9 cellular contexts compared by ENCODE assay signal in genomic region chr3:192727032-192727847, GRCh38. TPM values are rescaled to one million over a fixed set of nuclear protein-coding genes. Genes with fewer than 3 reads are reported as not detected.
A peak's percentile ranks its signal among the peaks of the same experiment; 100 is the strongest.
DNase-seq lines count a peak whose midpoint lies in the region; ATAC-seq and TF ChIP-seq lines count a peak whose summit lies in the region.
"Had no signal": no experiment of that assay in that cellular context is flagged by ENCODE, and none has a peak within 500 bp of the region (broad histone marks: within the 10 kb centered on the region; RNA-seq: fewer than 3 reads in every experiment).

Gene FGF12, minus strand, starts transcription at chr3:192727541.

- WGBS in ovary, 3 donors = 1 to 2% (median 2%) methylated on average over 35 to 36 of the region's 36 CpGs

- POLR2A ChIA-PET in activated CD4-positive, alpha-beta memory T cell treated with anti-CD3 and anti-CD28 coated beads, Interleukin-2, amount 10 ng/mL, durations not matched to agents 7 days and 5 days (lab: Charles Lee) = no interaction called here
- POLR2A ChIA-PET in CD8-positive, alpha-beta memory T cell (lab: Charles Lee) = no interaction called here

- H3K9me3 ChIP-seq in cardiac muscle cell (ENCODE audit: low read depth) (no peaks in the 10 kb centered on the region), ovary (no peaks in the 10 kb centered on the region)
- H3K9me3 ChIP-seq in CD8-positive, alpha-beta memory T cell (ENCODE audit: low read length) = no peaks in the 10 kb centered on the region

- H3K27ac ChIP-seq in cardiac muscle cell = no peak within 1 kb of the TSS
- no peak within 1 kb of the TSS for H3K27ac ChIP-seq in ovary
- no peak within 1 kb of the TSS for H3K27ac ChIP-seq in CD8-positive, alpha-beta memory T cell (ENCODE audit: low read depth, low read length)

- H3K27me3 ChIP-seq in cardiac muscle cell (peaks cover 22% of the 10 kb centered on the region), ovary (no peaks in the 10 kb centered on the region)
- H3K27me3 ChIP-seq in CD8-positive, alpha-beta memory T cell (ENCODE audit: insufficient read depth, low read length, poor library complexity, severe bottlenecking) = no peaks in the 10 kb centered on the region

- intact Hi-C loops in ovary (cut with DNase I) = no loop called here

- TF ChIP-seq EP300 in ovary (IDR thresholded peaks at IDR 0.05) = no peak

- H3K4me1 Mint-ChIP-seq in activated CD4-positive, alpha-beta memory T cell treated with anti-CD3 and anti-CD28 coated beads, Interleukin-2, amount 10 ng/mL, durations not matched to agents 7 days and 5 days = no peaks in the 10 kb centered on the region
- H3K4me1 Mint-ChIP-seq in CD8-positive, alpha-beta memory T cell = peaks cover 0 to 3% (median 2%) of the 10 kb centered on the region in 3 donors
- H3K4me1 Mint-ChIP-seq in stimulated activated effector memory CD8-positive, alpha-beta T cell treated with anti-CD3 and anti-CD28 coated beads, Interleukin-12 subunit alpha, Interleukin-12 subunit beta, amount 100 ng/mL, for 72 hours = no peaks in the 10 kb centered on the region

- no peak for TF ChIP-seq POLR2A in ovary (IDR thresholded peaks at IDR 0.05)

- no peaks in the 10 kb centered on the region for H3K4me1 ChIP-seq in cardiac muscle cell (ENCODE audit: low read depth)
- no peaks in the 10 kb centered on the region for H3K4me1 ChIP-seq in ovary (ENCODE audit: insufficient read depth)
- H3K4me1 ChIP-seq in CD8-positive, alpha-beta memory T cell (ENCODE audit: insufficient read depth, low read length) = no peaks in the 10 kb centered on the region

- no peaks in the 10 kb centered on the region for H3K9me3 Mint-ChIP-seq in activated CD4-positive, alpha-beta memory T cell treated with anti-CD3 and anti-CD28 coated beads, Interleukin-2, amount 10 ng/mL, durations not matched to agents 7 days and 5 days
- H3K9me3 Mint-ChIP-seq in CD8-positive, alpha-beta memory T cell = peaks cover 0 to 8% (median 3%) of the 10 kb centered on the region in 5 donors
- H3K9me3 Mint-ChIP-seq in stimulated activated effector memory CD8-positive, alpha-beta T cell treated with anti-CD3 and anti-CD28 coated beads, Interleukin-12 subunit alpha, Interleukin-12 subunit beta, amount 100 ng/mL, for 72 hours = peaks cover 6% of the 10 kb centered on the region
- H3K9me3 Mint-ChIP-seq: activated naive CD8-positive, alpha-beta T cell treated with anti-CD3 and anti-CD28 coated beads, Interleukin-2, amount 10 ng/mL, durations not matched to agents 7 days and 5 days had no signal

- H3K27ac Mint-ChIP-seq in activated CD4-positive, alpha-beta memory T cell treated with anti-CD3 and anti-CD28 coated beads, Interleukin-2, amount 10 ng/mL, durations not matched to agents 7 days and 5 days = no peak within 1 kb of the TSS
- H3K27ac Mint-ChIP-seq in CD8-positive, alpha-beta memory T cell = no peak within 1 kb of the TSS
- no peak within 1 kb of the TSS for H3K27ac Mint-ChIP-seq in stimulated activated effector memory CD8-positive, alpha-beta T cell treated with anti-CD3 and anti-CD28 coated beads, Interleukin-12 subunit alpha, Interleukin-12 subunit beta, amount 100 ng/mL, for 72 hours
- H3K27ac Mint-ChIP-seq: activated naive CD8-positive, alpha-beta T cell treated with anti-CD3 and anti-CD28 coated beads, Interleukin-2, amount 10 ng/mL, durations not matched to agents 7 days and 5 days had no signal

- TF ChIP-seq CTCF in cardiac muscle cell (IDR thresholded peaks at IDR 0.05; ENCODE audit: low read depth, low read length) = no peak
- no peak for TF ChIP-seq CTCF in ovary (IDR thresholded peaks at IDR 0.05)

- DNase-seq in DMS153 (lab: John Stamatoyannopoulos, UW) (peak; percentile 82), NCI-H1436 (lab: John Stamatoyannopoulos, UW) (peak; percentile 87), cardiac muscle cell (ENCODE audit: low read depth in 1 of 2, low spot score in 1 of 2) (peak; percentile 23 to 89), ovary (peak; percentile 9 to 50 (median 32))
- peak; percentile 16 for DNase-seq in activated CD4-positive, alpha-beta memory T cell treated with anti-CD3 and anti-CD28 coated beads, Interleukin-2, amount 10 ng/mL, durations not matched to agents 7 days and 5 days
- no peak for DNase-seq in CD8-positive, alpha-beta memory T cell
- no peak for DNase-seq in stimulated activated effector memory CD8-positive, alpha-beta T cell treated with anti-CD3 and anti-CD28 coated beads, Interleukin-12 subunit alpha, Interleukin-12 subunit beta, amount 100 ng/mL, for 72 hours (ENCODE audit: low spot score in 2 of 2)
- no peak for DNase-seq in activated CD4-positive, alpha-beta T cell treated with anti-CD3 and anti-CD28 coated beads, Interleukin-2, amount 50 U/mL, for 1 hour
- DNase-seq: activated naive CD8-positive, alpha-beta T cell treated with anti-CD3 and anti-CD28 coated beads, Interleukin-2, amount 10 ng/mL, durations not matched to agents 7 days and 5 days had no signal

- no peak for ATAC-seq in stimulated activated effector memory CD8-positive, alpha-beta T cell treated with anti-CD3 and anti-CD28 coated beads, Interleukin-12 subunit alpha, Interleukin-12 subunit beta, amount 100 ng/mL, for 72 hours

- H3K36me3 ChIP-seq in cardiac muscle cell (no peaks in the 10 kb centered on the region), ovary (no peaks in the 10 kb centered on the region)
- H3K36me3 ChIP-seq in CD8-positive, alpha-beta memory T cell (ENCODE audit: insufficient read depth, low read length) = no peaks in the 10 kb centered on the region

- CTCF ChIA-PET in activated CD4-positive, alpha-beta memory T cell treated with anti-CD3 and anti-CD28 coated beads, Interleukin-2, amount 10 ng/mL, durations not matched to agents 7 days and 5 days (lab: Charles Lee) = no interaction called here
- CTCF ChIA-PET in CD8-positive, alpha-beta memory T cell (lab: Charles Lee) = no interaction called here

- H3K27me3 Mint-ChIP-seq in activated CD4-positive, alpha-beta memory T cell treated with anti-CD3 and anti-CD28 coated beads, Interleukin-2, amount 10 ng/mL, durations not matched to agents 7 days and 5 days = peaks cover 19% of the 10 kb centered on the region
- H3K27me3 Mint-ChIP-seq in CD8-positive, alpha-beta memory T cell = no peaks in the 10 kb centered on the region

- no peaks in the 10 kb centered on the region for H3K36me3 Mint-ChIP-seq in activated CD4-positive, alpha-beta memory T cell treated with anti-CD3 and anti-CD28 coated beads, Interleukin-2, amount 10 ng/mL, durations not matched to agents 7 days and 5 days (ENCODE audit: low read depth)
- no peaks in the 10 kb centered on the region for H3K36me3 Mint-ChIP-seq in CD8-positive, alpha-beta memory T cell
- H3K36me3 Mint-ChIP-seq in stimulated activated effector memory CD8-positive, alpha-beta T cell treated with anti-CD3 and anti-CD28 coated beads, Interleukin-12 subunit alpha, Interleukin-12 subunit beta, amount 100 ng/mL, for 72 hours = no peaks in the 10 kb centered on the region
- H3K36me3 Mint-ChIP-seq: activated naive CD8-positive, alpha-beta T cell treated with anti-CD3 and anti-CD28 coated beads, Interleukin-2, amount 10 ng/mL, durations not matched to agents 7 days and 5 days had no signal

- H3K4me3 ChIP-seq in cardiac muscle cell (peak within 1 kb of the TSS; percentile 1), ovary (no peak within 1 kb of the TSS)
- no peak within 1 kb of the TSS for H3K4me3 ChIP-seq in CD8-positive, alpha-beta memory T cell (ENCODE audit: low read length)

- no peak within 1 kb of the TSS for H3K4me3 Mint-ChIP-seq in activated CD4-positive, alpha-beta memory T cell treated with anti-CD3 and anti-CD28 coated beads, Interleukin-2, amount 10 ng/mL, durations not matched to agents 7 days and 5 days
- peak within 1 kb of the TSS in 1 of 7 donors; percentile 59 for H3K4me3 Mint-ChIP-seq in CD8-positive, alpha-beta memory T cell
- no peak within 1 kb of the TSS for H3K4me3 Mint-ChIP-seq in stimulated activated effector memory CD8-positive, alpha-beta T cell treated with anti-CD3 and anti-CD28 coated beads, Interleukin-12 subunit alpha, Interleukin-12 subunit beta, amount 100 ng/mL, for 72 hours
- H3K4me3 Mint-ChIP-seq: activated naive CD8-positive, alpha-beta T cell treated with anti-CD3 and anti-CD28 coated beads, Interleukin-2, amount 10 ng/mL, durations not matched to agents 7 days and 5 days had no signal

RNA-seq across cellular contexts. Expression of gene FGF12, which starts in this region (rescaled TPM):
- total RNA-seq in activated CD4-positive, alpha-beta memory T cell treated with anti-CD3 and anti-CD28 coated beads, Interleukin-2, amount 10 ng/mL, durations not matched to agents 7 days and 5 days = not detected
- 1.1 and 1.2 TPM in 2 replicates for total RNA-seq in cardiac muscle cell
- polyA plus RNA-seq in cardiac muscle cell = 1.5 and 1.7 TPM in 2 replicates
- 1 to 10 TPM in 4 of 7 donors, under 1 TPM in 3; 0.24 to 2.8 (median 1.2) TPM for total RNA-seq in ovary
- polyA plus RNA-seq in ovary = 1 to 10 TPM; 1.7 to 4.0 TPM
- total RNA-seq in CD8-positive, alpha-beta memory T cell = not detected
- polyA plus RNA-seq in CD8-positive, alpha-beta memory T cell = not detected
- total RNA-seq: activated naive CD8-positive, alpha-beta T cell treated with anti-CD3 and anti-CD28 coated beads, Interleukin-2, amount 10 ng/mL, durations not matched to agents 7 days and 5 days had no signal

Comparison
In these comparisons a context has a peak if more than half of its experiments do, and no peak if none do; other contexts are left out.
1. Peak in DNase-seq in activated CD4-positive, alpha-beta memory T cell treated with anti-CD3 and anti-CD28 coated beads, Interleukin-2, amount 10 ng/mL, durations not matched to agents 7 days and 5 days; RNA of the gene not detected or under 1 TPM.
2. DNase-seq: peak in DMS153 (single experiment), NCI-H1436 (single experiment), cardiac muscle cell (2 of 2) and ovary (5 of 5); none in CD8-positive, alpha-beta memory T cell (0 of 5), stimulated activated effector memory CD8-positive, alpha-beta T cell treated with anti-CD3 and anti-CD28 coated beads, Interleukin-12 subunit alpha, Interleukin-12 subunit beta, amount 100 ng/mL, for 72 hours (0 of 2) and activated CD4-positive, alpha-beta T cell treated with anti-CD3 and anti-CD28 coated beads, Interleukin-2, amount 50 U/mL, for 1 hour (single experiment).